In the genomic region with DNA sequence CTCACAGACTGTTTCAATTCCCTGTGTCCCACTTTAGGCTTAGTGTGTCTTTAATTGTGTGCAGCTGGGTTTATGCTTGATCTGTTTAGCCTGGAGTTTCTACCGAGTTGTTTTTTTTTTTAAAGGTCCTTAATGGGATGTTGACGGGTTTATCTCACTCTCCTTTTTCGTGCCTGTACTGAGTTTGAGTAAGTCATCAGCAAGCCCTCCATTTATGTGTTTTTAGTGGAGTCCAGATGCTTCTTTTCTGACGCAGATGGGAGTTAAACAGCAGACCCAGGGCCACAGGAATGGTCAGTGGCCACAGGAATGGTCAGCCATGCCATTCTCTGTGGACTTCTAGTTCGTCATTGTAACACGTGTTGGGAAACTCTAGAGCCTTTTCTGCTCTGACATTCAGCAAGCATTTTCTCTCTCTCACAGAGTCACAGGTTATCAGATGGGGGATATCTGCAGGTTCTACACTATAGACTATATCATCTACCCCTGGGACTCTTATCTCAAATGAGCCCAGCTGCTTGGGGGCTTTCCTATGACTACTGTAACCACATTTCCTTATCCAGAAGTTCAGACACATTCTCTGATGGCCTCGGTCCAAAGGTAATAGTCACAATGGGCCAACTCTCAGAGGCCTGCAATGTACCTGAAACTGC, we compare ENCODE assay signal across 12 cellular contexts.
DNase-seq lines count a peak whose midpoint lies in the region; ATAC-seq, FAIRE-seq and TF ChIP-seq lines count a peak whose summit lies in the region.
"Had no signal": no experiment of that assay in that cellular context is flagged by ENCODE, and none has a peak within 500 bp of the region (broad histone marks: within the 10 kb centered on the region; RNA-seq: fewer than 3 reads in every experiment).

No MANE protein-coding gene starts in this region.

- peaks cover 7% of the 10 kb centered on the region for H3K9me3 Mint-ChIP-seq in Calu3 (ENCODE audit: low read depth, unreplicated experiment)

- dilution Hi-C loops in endothelial cell of umbilical vein (cut with MboI; ENCODE audit: extremely low pct_ligation_motif_present, low sequenced_read_pairs) = no loop called here

- no peaks in the 10 kb centered on the region for H4K20me1 ChIP-seq in endothelial cell of umbilical vein (replicated peaks; ENCODE audit: control insufficient read depth, extremely low read depth, insufficient read depth, low read length)

- no TSS peak for BruUV-seq in Calu3 (replicated peaks; lab: Mats Ljungman, UMichigan)
- BruUV-seq in endothelial cell of umbilical vein (replicated peaks; lab: Mats Ljungman, UMichigan) = no TSS peak

- no peak for ATAC-seq in GM19351 (IDR thresholded peaks at IDR 0.05; ENCODE audit: unreplicated experiment)

- peak; percentile 79 for FAIRE-seq in endothelial cell of umbilical vein (lab: Jason Lieb, UNC)
- FAIRE-seq: GM19239 had no signal

- no peak for TF ChIP-seq CTCF in Calu3 (IDR thresholded peaks at IDR 0.05; ENCODE audit: unreplicated experiment)
- no peak for TF ChIP-seq CTCF in endothelial cell of umbilical vein (IDR thresholded peaks at IDR 0.05; ENCODE audit: extremely low read depth in 1 of 2, insufficient read depth in 1 of 2, low read depth in 1 of 2, low read length in 2 of 2)

- no peaks in the 10 kb centered on the region for H3K79me2 ChIP-seq in endothelial cell of umbilical vein (ENCODE audit: control insufficient read depth, insufficient read depth, low read length)

- no peaks in the 10 kb centered on the region for H3K27me3 Mint-ChIP-seq in Calu3 (ENCODE audit: unreplicated experiment)

- CTCF ChIA-PET in Calu3 (lab: Charles Lee) (interaction anchor here (1.1 to 1.7 kb wide), 2 partner anchors 16 to 104 kb away, joined by 4 to 5 read pairs; no protein-coding TSS in a partner anchor), endothelial cell of umbilical vein (lab: Charles Lee) (interaction anchor here (0.8 to 0.9 kb wide), 3 partner anchors 28 to 357 kb away, joined by 3 read pairs; no protein-coding TSS in a partner anchor)

- H3K27me3 ChIP-seq in endothelial cell of umbilical vein (ENCODE audit: control insufficient read depth in 2 of 2, insufficient read depth in 2 of 2, low read length in 2 of 2) = no peaks in the 10 kb centered on the region
- H3K27me3 ChIP-seq: Peyer's patch had no signal

- peak overlapping the region; percentile 11 for H3K9ac ChIP-seq in endothelial cell of umbilical vein (replicated peaks; ENCODE audit: extremely low read depth, insufficient read depth, low read length)

- POLR2A ChIA-PET in endothelial cell of umbilical vein (lab: Charles Lee) = no interaction called here

- no peaks in the 10 kb centered on the region for H3K9me3 ChIP-seq in endothelial cell of umbilical vein (replicated peaks; ENCODE audit: control insufficient read depth, insufficient read depth, low read length)
- H3K9me3 ChIP-seq: Peyer's patch had no signal

- H3K4me2 ChIP-seq in endothelial cell of umbilical vein (ENCODE audit: insufficient read depth, low read length) = peak overlapping the region; percentile 6

- no peaks in the 10 kb centered on the region for H3K9me1 ChIP-seq in endothelial cell of umbilical vein (replicated peaks; ENCODE audit: control insufficient read depth, extremely low read depth, insufficient read depth, low read length)

- no peak for TF ChIP-seq POLR2A in endothelial cell of umbilical vein (IDR thresholded peaks at IDR 0.05; ENCODE audit: low read depth, low read length)

- peak overlapping the region; percentile 43 for H3K4me3 Mint-ChIP-seq in Calu3 (ENCODE audit: low read depth, unreplicated experiment)

- DNase-seq in Calu3 (peak; percentile 44), NCI-H82 treated with DMSO at 0.1 percent for 48 hours (lab: John Stamatoyannopoulos, UW; ENCODE audit: unreplicated experiment) (peak; percentile 21), endothelial cell of umbilical vein (ENCODE audit: low read depth, low spot score) (peak; percentile 95), non-pigmented ciliary epithelial cell (ENCODE audit: low read depth) (peak; percentile 98), cerebellar nuclear complex (lab: John Stamatoyannopoulos, UW) (no peak), NCI-H524 (lab: John Stamatoyannopoulos, UW) (no peak), NCI-H774 (lab: John Stamatoyannopoulos, UW) (no peak)
- DNase-seq: activated CD4-positive, alpha-beta T cell treated with anti-CD3 and anti-CD28 coated beads, Interleukin-2, amount 50 U/mL, for 4 hours; Peyer's patch; posterior cingulate gyrus had no signal

- intact Hi-C loops in Calu3 (cut with micrococcal nuclease; ENCODE audit: unreplicated experiment) (loop anchor here (10.0 kb wide), 1 partner anchor 72 kb away; no protein-coding TSS in a partner anchor), endothelial cell of umbilical vein (cut with micrococcal nuclease) (loop anchor here (2.0 to 10.0 kb wide), 2 partner anchors 60 to 358 kb away; no protein-coding TSS in a partner anchor)

- H3K36me3 ChIP-seq in endothelial cell of umbilical vein (ENCODE audit: control insufficient read depth in 2 of 2, extremely low read depth in 1 of 2, insufficient read depth in 2 of 2, low read length in 2 of 2) = no peaks in the 10 kb centered on the region
- H3K36me3 ChIP-seq: Peyer's patch had no signal

- H3K4me3 ChIP-seq in endothelial cell of umbilical vein (replicated peaks in 1 of 3; ENCODE audit: insufficient read depth in 1 of 3, low read depth in 1 of 3, low read length in 3 of 3) = no peak overlapping the region
- H3K4me3 ChIP-seq: Peyer's patch had no signal

- peaks cover 13% of the 10 kb centered on the region for H3K4me1 ChIP-seq in endothelial cell of umbilical vein (ENCODE audit: control insufficient read depth, extremely low read depth, insufficient read depth, low read length)
- H3K4me1 ChIP-seq: Peyer's patch had no signal

- H2AFZ ChIP-seq in endothelial cell of umbilical vein (ENCODE audit: low read depth, low read length) = peak overlapping the region; percentile 1

- peak overlapping the region; percentile 76 for H3K27ac ChIP-seq in endothelial cell of umbilical vein (ENCODE audit: insufficient read depth, low read depth, low read length)
- H3K27ac ChIP-seq: Peyer's patch had no signal

- H3K4me1 Mint-ChIP-seq in Calu3 (ENCODE audit: low read depth, unreplicated experiment) = peaks cover 38% of the 10 kb centered on the region

- peak overlapping the region; percentile 93 for H3K27ac Mint-ChIP-seq in Calu3 (ENCODE audit: unreplicated experiment)

- H3K36me3 Mint-ChIP-seq in Calu3 (ENCODE audit: insufficient read depth, unreplicated experiment) = no peaks in the 10 kb centered on the region

TF ChIP-seq in endothelial cell of umbilical vein, 7 proteins besides CTCF, POLR2A, EP300 and RAD21:
- TF ChIP-seq POLR2AphosphoS5 (IDR thresholded peaks at IDR 0.05; ENCODE audit: insufficient read depth, low read depth, low read length) (peak; percentile 95), MYC (IDR thresholded peaks at IDR 0.05; ENCODE audit: low read depth, low read length) (peak; percentile 48), FOS (IDR thresholded peaks at IDR 0.05; ENCODE audit: borderline replicate concordance, insufficient read depth, low read length) (peak; percentile 59), GATA2 (IDR thresholded peaks at IDR 0.05; ENCODE audit: insufficient read depth, insufficient read length, low read depth, low read length) (peak; percentile 98), JUN (IDR thresholded peaks at IDR 0.05; ENCODE audit: borderline replicate concordance, insufficient read depth, insufficient read length, low read depth) (peak; percentile 30), EZH2 (IDR thresholded peaks at IDR 0.05; ENCODE audit: borderline replicate concordance, low read depth, low read length, severe bottlenecking) (no peak)
- TF ChIP-seq, protein P1, sequence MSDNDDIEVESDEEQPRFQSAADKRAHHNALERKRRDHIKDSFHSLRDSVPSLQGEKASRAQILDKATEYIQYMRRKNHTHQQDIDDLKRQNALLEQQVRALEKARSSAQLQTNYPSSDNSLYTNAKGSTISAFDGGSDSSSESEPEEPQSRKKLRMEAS (IDR thresholded peaks at IDR 0.05; ENCODE audit: insufficient read depth, insufficient read length) = no peak

Comparison
In these comparisons a context has a peak if more than half of its experiments do, and no peak if none do; other contexts are left out.
1. DNase-seq: peak in Calu3 (single experiment), NCI-H82 treated with DMSO at 0.1 percent for 48 hours (single experiment), endothelial cell of umbilical vein (single experiment) and non-pigmented ciliary epithelial cell (single experiment); none in cerebellar nuclear complex (0 of 2), NCI-H524 (0 of 2) and NCI-H774 (single experiment).